8 cellular contexts compared by ENCODE assay signal in the genomic region with DNA sequence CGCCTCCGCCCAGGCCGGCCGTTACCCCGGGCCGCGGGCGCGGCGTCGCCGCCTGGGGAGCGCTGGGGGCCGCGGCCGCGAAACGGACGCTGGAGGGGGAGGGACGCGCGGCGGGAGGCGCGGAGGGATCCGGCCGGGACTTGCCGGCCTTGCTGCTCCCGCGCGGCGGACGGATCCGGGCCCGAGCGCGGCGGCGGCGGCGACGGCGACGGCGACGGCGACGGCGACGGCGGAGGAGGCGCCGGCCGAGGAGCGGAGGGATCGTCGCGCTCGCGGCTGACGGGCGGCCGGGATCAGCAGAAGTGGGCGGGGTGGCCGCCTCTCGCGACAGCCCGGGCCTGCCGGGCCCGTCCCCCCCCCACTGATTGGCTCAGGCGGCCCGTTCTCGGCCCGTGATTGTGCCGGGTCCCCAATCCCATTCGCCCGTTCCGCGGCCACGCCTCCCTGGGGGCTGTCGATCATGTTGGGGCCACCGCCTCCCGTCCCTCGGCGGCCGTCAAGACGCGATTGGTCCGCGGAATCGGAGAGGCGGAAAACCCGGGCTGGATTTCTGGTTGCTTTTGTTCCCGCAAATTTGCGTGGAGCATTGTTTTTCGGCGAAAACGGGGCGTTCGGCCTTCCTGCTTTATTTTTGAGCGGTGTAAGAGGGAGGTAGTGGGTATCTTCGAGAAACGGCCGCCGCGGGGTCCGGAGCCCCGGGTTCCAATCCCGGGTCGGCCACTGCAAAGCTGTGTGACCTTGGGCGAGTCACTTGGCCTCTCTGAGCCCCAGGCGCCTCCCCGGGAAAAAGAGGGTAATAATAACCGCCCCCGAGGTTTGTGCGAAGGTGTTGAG. TPM values are rescaled to one million over a fixed set of nuclear protein-coding genes. Genes with fewer than 3 reads are reported as not detected.
A peak's percentile ranks its signal among the peaks of the same experiment; 100 is the strongest.
DNase-seq lines count a peak whose midpoint lies in the region; ATAC-seq and TF ChIP-seq lines count a peak whose summit lies in the region.

Gene ZCCHC14 (minus strand): TSS at position 304 of the 834 bp plus-strand sequence. CDS start 786 bp downstream, outside the sequence.

- H3K36me3 Mint-ChIP-seq in activated T-cell treated with anti-CD3 and anti-CD28 coated beads, Interleukin-2, amount 50 U/mL, for 72 hours (ENCODE audit: insufficient read depth in 2 of 2), result peaks cover 2 to 3% of the 10 kb centered on the region in 2 donors

- peak within 1 kb of the TSS in 1 of 2 experiments; percentile 67; a peak in 1 of 4 replicates for H4K8ac ChIP-seq in IMR-90 (ENCODE audit: low read depth in 2 of 2, low read length in 2 of 2)

- H3K27me3 ChIP-seq in IMR-90 (ENCODE audit: control insufficient read depth, insufficient read depth, low read length) (no peaks in the 10 kb centered on the region), PC-9 (ENCODE audit: insufficient read depth, low read depth) (no peaks in the 10 kb centered on the region), esophagus squamous epithelium (no peaks in the 10 kb centered on the region)

- TF ChIP-seq CTCF in IMR-90 (conservative IDR thresholded peaks at IDR 0.05; ENCODE audit: low read depth, low read length) (no peak), PC-9 (conservative IDR thresholded peaks at IDR 0.05) (no peak), esophagus squamous epithelium (IDR thresholded peaks at IDR 0.05) (peak in 1 of 6 experiments; percentile 11)

- peak within 1 kb of the TSS; percentile 67; the same call in 1 of the 2 replicates for H3K4ac ChIP-seq in IMR-90 (ENCODE audit: low read depth, low read length)

- H3K9ac ChIP-seq in IMR-90 (ENCODE audit: low read depth, low read length), result peak within 1 kb of the TSS; percentile 54; the same call in 1 of the 2 replicates

- H3K9me3 ChIP-seq in IMR-90 (ENCODE audit: control insufficient read depth, insufficient read depth, low read length), result no peaks in the 10 kb centered on the region
- H3K9me3 ChIP-seq in PC-9 (ENCODE audit: insufficient read depth, low read depth), result no peaks in the 10 kb centered on the region
- no peaks in the 10 kb centered on the region for H3K9me3 ChIP-seq in esophagus squamous epithelium

- POLR2A ChIA-PET in IMR-90 (lab: Charles Lee; ENCODE audit: unreplicated experiment), result no interaction called here
- POLR2A ChIA-PET in PC-9 (lab: Charles Lee; ENCODE audit: unreplicated experiment), result no interaction called here

- peak within 1 kb of the TSS; percentile 7; the same call in 1 of the 2 replicates for H3K27ac ChIP-seq in IMR-90 (ENCODE audit: insufficient read depth, low read length)
- no peak within 1 kb of the TSS for H3K27ac ChIP-seq in PC-9
- peak within 1 kb of the TSS; percentile 73 to 94 (median 90) for H3K27ac ChIP-seq in esophagus squamous epithelium

- H3K23ac ChIP-seq in IMR-90 (ENCODE audit: low read depth, low read length), result no peak within 1 kb of the TSS

- intact Hi-C loops in IMR-90 (cut with micrococcal nuclease) (loop anchor here (1.0 to 5.0 kb wide), 4 partner anchors 29 to 90 kb away; no protein-coding TSS in a partner anchor), PC-9 (cut with micrococcal nuclease; ENCODE audit: unreplicated experiment) (loop anchor here (1.0 kb wide), 1 partner anchor 32 kb away; no protein-coding TSS in a partner anchor), esophagus squamous epithelium (cut with DNase I) (no loop called here)

- H2AFZ ChIP-seq in IMR-90 (replicated peaks; ENCODE audit: low read length, poor library complexity) (peak within 1 kb of the TSS; percentile 89), PC-9 (peak within 1 kb of the TSS; percentile 86)

- H3K18ac ChIP-seq in IMR-90 (ENCODE audit: low read depth, low read length), result no peak within 1 kb of the TSS

- BruUV-seq in IMR-90 (replicated peaks; lab: Mats Ljungman, UMichigan) (no TSS peak), PC-9 (replicated peaks; lab: Mats Ljungman, UMichigan) (no TSS peak)

- ATAC-seq in GM21528 (IDR thresholded peaks at IDR 0.05; ENCODE audit: low FRiP score, unreplicated experiment) (peak; percentile 92), IMR-90 (ENCODE audit: low read depth) (peak; percentile 98)
- peak; percentile 93 to 94 for ATAC-seq in activated T-cell treated with anti-CD3 and anti-CD28 coated beads, Interleukin-2, amount 50 U/mL, for 72 hours (replicated peaks in 1 of 2)

- H3K4me2 ChIP-seq in IMR-90 (ENCODE audit: low read depth, low read length), result peak within 1 kb of the TSS; percentile 94
- peak within 1 kb of the TSS; percentile 82 for H3K4me2 ChIP-seq in PC-9

- H3K4me1 ChIP-seq in IMR-90 (ENCODE audit: control insufficient read depth, insufficient read depth, low read length) (peaks cover 12% of the 10 kb centered on the region), PC-9 (replicated peaks; ENCODE audit: insufficient read depth) (peaks cover 12% of the 10 kb centered on the region; the same call in 1 of the 2 replicates), esophagus squamous epithelium (peaks cover 30 to 49% (median 38%) of the 10 kb centered on the region in 3 donors)

- H3K9me1 ChIP-seq in IMR-90 (ENCODE audit: insufficient read depth, low read length), result no peaks in the 10 kb centered on the region; the same call in 1 of the 2 replicates

- peaks cover 34% of the 10 kb centered on the region for H3K79me2 ChIP-seq in PC-9 (ENCODE audit: low read depth)

- H3K9me3 Mint-ChIP-seq in activated T-cell treated with anti-CD3 and anti-CD28 coated beads, Interleukin-2, amount 50 U/mL, for 72 hours, result no peaks in the 10 kb centered on the region

- H3K27me3 Mint-ChIP-seq in activated T-cell treated with anti-CD3 and anti-CD28 coated beads, Interleukin-2, amount 50 U/mL, for 72 hours (ENCODE audit: low read depth), result peaks cover 9% of the 10 kb centered on the region

- H2BK20ac ChIP-seq in IMR-90 (ENCODE audit: low read depth, low read length), result no peak within 1 kb of the TSS

- in situ Hi-C loops in IMR-90 (cut with MboI; ENCODE audit: low sequenced_read_pairs), result no loop called here

- no peak within 1 kb of the TSS for H2BK5ac ChIP-seq in IMR-90 (ENCODE audit: low read depth, low read length, poor library complexity, severe bottlenecking)

- no peak within 1 kb of the TSS for H3K14ac ChIP-seq in IMR-90 (replicated peaks; ENCODE audit: low read depth, low read length)

- peak within 1 kb of the TSS; percentile 67 for H3K4me3 ChIP-seq in IMR-90 (ENCODE audit: insufficient read depth, low read depth, low read length)
- peak within 1 kb of the TSS; percentile 67 for H3K4me3 ChIP-seq in PC-9
- H3K4me3 ChIP-seq in esophagus squamous epithelium, result peak within 1 kb of the TSS; percentile 40 to 75 (median 56)

- no peaks in the 10 kb centered on the region for H3F3A ChIP-seq in PC-9 (ENCODE audit: insufficient read depth, low read depth)

- H3K36me3 ChIP-seq in IMR-90 (ENCODE audit: control insufficient read depth, insufficient read depth, low read length) (peaks cover 4% of the 10 kb centered on the region; the same call in 1 of the 2 replicates), PC-9 (ENCODE audit: low read depth) (no peaks in the 10 kb centered on the region), esophagus squamous epithelium (no peaks in the 10 kb centered on the region)

- peak within 1 kb of the TSS; percentile 94 to 96 for H3K4me3 Mint-ChIP-seq in activated T-cell treated with anti-CD3 and anti-CD28 coated beads, Interleukin-2, amount 50 U/mL, for 72 hours

- no peak within 1 kb of the TSS for H3K56ac ChIP-seq in IMR-90 (ENCODE audit: extremely low read depth, insufficient read depth, low read length)

- H4K20me1 ChIP-seq in IMR-90 (ENCODE audit: insufficient read depth, low read length), result peaks cover 36% of the 10 kb centered on the region
- H4K20me1 ChIP-seq in PC-9 (ENCODE audit: insufficient read depth), result peaks cover 10% of the 10 kb centered on the region; the same call in 1 of the 2 replicates

- no peak within 1 kb of the TSS for H3K27ac Mint-ChIP-seq in activated T-cell treated with anti-CD3 and anti-CD28 coated beads, Interleukin-2, amount 50 U/mL, for 72 hours

- H3K79me1 ChIP-seq in IMR-90 (ENCODE audit: low read depth in 1 of 2, low read length in 2 of 2), result peaks cover 10 to 31% of the 10 kb centered on the region in 2 experiments

- dilution Hi-C loops in IMR-90 (cut with HindIII; ENCODE audit: low sequenced_read_pairs, unreplicated experiment), result no loop called here

- H2AK9ac ChIP-seq in IMR-90 (replicated peaks; ENCODE audit: low read depth, low read length, poor library complexity), result peak within 1 kb of the TSS; percentile 78

- H4K5ac ChIP-seq in IMR-90 (ENCODE audit: low read depth, low read length), result no peak within 1 kb of the TSS

- CTCF ChIA-PET in IMR-90 (lab: Yijun Ruan, JAX) (no interaction called here), PC-9 (lab: Charles Lee) (no interaction called here)

- no peak for TF ChIP-seq RAD21 in IMR-90 (IDR thresholded peaks at IDR 0.05; ENCODE audit: low read length)

- peaks cover 78% of the 10 kb centered on the region for H3K4me1 Mint-ChIP-seq in activated T-cell treated with anti-CD3 and anti-CD28 coated beads, Interleukin-2, amount 50 U/mL, for 72 hours (ENCODE audit: low read depth)

- DNase-seq in DMS114 treated with DMSO at 0.1 percent for 48 hours (lab: John Stamatoyannopoulos, UW; ENCODE audit: unreplicated experiment), result peak; percentile 92
- DNase-seq in IMR-90, result peak; percentile 98
- peak; percentile 89 to 97 for DNase-seq in PC-9
- peak; percentile 99 to 100 for DNase-seq in activated T-cell treated with anti-CD3 and anti-CD28 coated beads, Interleukin-2, amount 50 U/mL, for 72 hours
- DNase-seq in esophagus squamous epithelium (lab: John Stamatoyannopoulos, UW), result peak; percentile 88
- peak; percentile 99 for DNase-seq in myocyte (ENCODE audit: low read depth)
- peak; percentile 98 for DNase-seq in stimulated activated CD8-positive, alpha-beta memory T cell treated with anti-CD3 and anti-CD28 coated beads, Interleukin-7, amount 100 ng/mL, for 24 hours (ENCODE audit: low read depth)

- H2BK120ac ChIP-seq in IMR-90 (ENCODE audit: low read depth, low read length), result no peak within 1 kb of the TSS

- no peaks in the 10 kb centered on the region for H3K9me2 ChIP-seq in PC-9 (ENCODE audit: insufficient read depth)

- TF ChIP-seq POLR2A in IMR-90 (IDR thresholded peaks at IDR 0.05; ENCODE audit: low read depth, low read length) (peak; percentile 54; the same call in 1 of the 2 replicates), esophagus squamous epithelium (IDR thresholded peaks at IDR 0.05) (peak in 2 of 4 donors; percentile 71 to 78)

- no peak within 1 kb of the TSS for H2BK15ac ChIP-seq in IMR-90 (ENCODE audit: low read depth, low read length)

- no peak within 1 kb of the TSS for H2AK5ac ChIP-seq in IMR-90 (ENCODE audit: low read depth, low read length)

- no peak within 1 kb of the TSS for H4K91ac ChIP-seq in IMR-90 (ENCODE audit: insufficient read depth, low read depth, low read length)

- WGBS in IMR-90 (ENCODE audit: extremely low coverage in 2 of 2, insufficient read length in 1 of 2), 2 experiments, result 1% methylated on average over 63 of the region's 116 CpGs; no CpG with 5 or more reads in 1 of the 2 experiments
- 2% methylated on average over 12 of the region's 116 CpGs; no CpG with 5 or more reads in 1 of the 2 donors for WGBS in esophagus squamous epithelium, 2 donors

RNA-seq across cellular contexts. Expression of gene ZCCHC14, which starts in this region (rescaled TPM):
- total RNA-seq in IMR-90 (2012; rRNA removed) (2.5 and 2.8 TPM in 2 replicates), PC-9 (2021) (17.9 and 19.2 TPM in 2 replicates), esophagus squamous epithelium (10 to 100 TPM in 3 of 4 donors, 1 to 10 TPM in 1; 8.3 to 19.6 (median 14.7) TPM), myocyte (7.9 and 11.8 TPM in 2 replicates)
- 5.3 and 7.4 TPM in 2 replicates for polyA plus RNA-seq in IMR-90 (2012; rRNA removed)
- polyA plus RNA-seq in IMR-90 (2012; cell fraction: cytosol; rRNA removed), result 3.1 and 5.0 TPM in 2 replicates
- polyA plus RNA-seq in IMR-90 (2012; cell fraction: nucleus; rRNA removed; ENCODE audit: low replicate concordance), result 18.4 and 27.2 TPM in 2 replicates
- 10 to 100 TPM; 13.6 to 14.1 TPM for total RNA-seq in activated T-cell treated with anti-CD3 and anti-CD28 coated beads, Interleukin-2, amount 50 U/mL, for 72 hours
- 10.9 TPM for polyA plus RNA-seq in myocyte (2012)
